In the genomic region with DNA sequence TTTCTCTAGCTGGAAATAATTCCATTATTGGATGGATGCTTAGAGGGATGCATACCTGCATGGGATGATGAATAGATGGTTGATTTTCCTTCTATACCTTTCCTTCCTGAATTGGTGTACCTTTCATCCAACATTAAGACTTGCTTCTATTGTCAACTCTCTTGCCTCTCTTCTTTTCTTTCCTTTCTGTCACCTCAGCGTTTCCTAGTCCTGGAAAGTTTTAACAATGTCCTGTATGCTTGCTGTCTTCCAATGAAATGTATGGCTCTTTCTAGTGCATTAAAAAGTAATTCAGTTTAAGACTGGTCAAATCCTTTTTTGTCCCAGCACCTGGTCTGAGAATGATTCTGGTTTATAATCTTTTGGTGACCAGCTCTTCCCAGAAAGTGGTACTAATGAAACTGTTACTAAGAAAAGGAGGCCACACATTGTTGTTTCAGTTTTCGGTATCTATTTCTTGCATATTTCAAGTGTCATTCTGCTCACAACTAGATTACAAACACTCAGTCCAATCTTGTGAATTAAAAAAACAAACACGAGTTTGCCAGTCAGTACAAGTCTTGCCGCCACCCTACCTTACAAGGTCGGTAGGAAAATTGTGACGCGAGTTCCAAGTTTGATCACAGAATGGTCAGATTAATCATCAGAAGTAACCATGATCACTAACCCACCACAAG, we compare ENCODE assay signal across 1 cellular context.
TF ChIP-seq lines count a peak whose summit lies in the region.

No MANE protein-coding gene starts in this region.

TF ChIP-seq in GM12878, 131 proteins besides CTCF, POLR2A, EP300 and RAD21 (continued from another document):
- TF ChIP-seq, protein P1, sequence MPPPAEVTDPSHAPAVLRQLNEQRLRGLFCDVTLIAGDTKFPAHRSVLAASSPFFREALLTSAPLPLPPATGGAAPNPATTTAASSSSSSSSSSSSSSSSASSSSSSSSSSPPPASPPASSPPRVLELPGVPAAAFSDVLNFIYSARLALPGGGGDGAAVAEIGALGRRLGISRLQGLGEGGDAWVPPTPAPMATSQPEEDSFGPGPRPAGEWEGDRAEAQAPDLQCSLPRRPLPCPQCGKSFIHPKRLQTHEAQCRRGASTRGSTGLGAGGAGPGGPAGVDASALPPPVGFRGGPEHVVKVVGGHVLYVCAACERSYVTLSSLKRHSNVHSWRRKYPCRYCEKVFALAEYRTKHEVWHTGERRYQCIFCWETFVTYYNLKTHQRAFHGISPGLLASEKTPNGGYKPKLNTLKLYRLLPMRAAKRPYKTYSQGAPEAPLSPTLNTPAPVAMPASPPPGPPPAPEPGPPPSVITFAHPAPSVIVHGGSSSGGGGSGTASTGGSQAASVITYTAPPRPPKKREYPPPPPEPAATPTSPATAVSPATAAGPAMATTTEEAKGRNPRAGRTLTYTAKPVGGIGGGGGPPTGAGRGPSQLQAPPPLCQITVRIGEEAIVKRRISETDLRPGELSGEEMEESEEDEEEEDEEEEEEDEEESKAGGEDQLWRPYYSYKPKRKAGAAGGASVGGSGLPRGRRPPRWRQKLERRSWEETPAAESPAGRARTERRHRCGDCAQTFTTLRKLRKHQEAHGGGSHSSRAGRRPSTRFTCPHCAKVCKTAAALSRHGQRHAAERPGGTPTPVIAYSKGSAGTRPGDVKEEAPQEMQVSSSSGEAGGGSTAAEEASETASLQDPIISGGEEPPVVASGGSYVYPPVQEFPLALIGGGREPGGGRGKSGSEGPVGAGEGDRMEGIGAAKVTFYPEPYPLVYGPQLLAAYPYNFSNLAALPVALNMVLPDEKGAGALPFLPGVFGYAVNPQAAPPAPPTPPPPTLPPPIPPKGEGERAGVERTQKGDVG (CRISPR knock-in tag; IDR thresholded peaks at IDR 0.05), result no peak
- no peak for TF ChIP-seq SMAD1 (IDR thresholded peaks at IDR 0.05; ENCODE audit: low read depth, partially characterized antibody)
- peak in 1 of 2 experiments; percentile 45; a peak in 1 of 4 replicates for TF ChIP-seq ETV6 (conservative IDR thresholded peaks at IDR 0.05 in 1 of 2, IDR thresholded peaks at IDR 0.05 in 1 of 2; ENCODE audit: borderline replicate concordance in 1 of 2, low read depth in 1 of 2)
- TF ChIP-seq, protein P2, sequence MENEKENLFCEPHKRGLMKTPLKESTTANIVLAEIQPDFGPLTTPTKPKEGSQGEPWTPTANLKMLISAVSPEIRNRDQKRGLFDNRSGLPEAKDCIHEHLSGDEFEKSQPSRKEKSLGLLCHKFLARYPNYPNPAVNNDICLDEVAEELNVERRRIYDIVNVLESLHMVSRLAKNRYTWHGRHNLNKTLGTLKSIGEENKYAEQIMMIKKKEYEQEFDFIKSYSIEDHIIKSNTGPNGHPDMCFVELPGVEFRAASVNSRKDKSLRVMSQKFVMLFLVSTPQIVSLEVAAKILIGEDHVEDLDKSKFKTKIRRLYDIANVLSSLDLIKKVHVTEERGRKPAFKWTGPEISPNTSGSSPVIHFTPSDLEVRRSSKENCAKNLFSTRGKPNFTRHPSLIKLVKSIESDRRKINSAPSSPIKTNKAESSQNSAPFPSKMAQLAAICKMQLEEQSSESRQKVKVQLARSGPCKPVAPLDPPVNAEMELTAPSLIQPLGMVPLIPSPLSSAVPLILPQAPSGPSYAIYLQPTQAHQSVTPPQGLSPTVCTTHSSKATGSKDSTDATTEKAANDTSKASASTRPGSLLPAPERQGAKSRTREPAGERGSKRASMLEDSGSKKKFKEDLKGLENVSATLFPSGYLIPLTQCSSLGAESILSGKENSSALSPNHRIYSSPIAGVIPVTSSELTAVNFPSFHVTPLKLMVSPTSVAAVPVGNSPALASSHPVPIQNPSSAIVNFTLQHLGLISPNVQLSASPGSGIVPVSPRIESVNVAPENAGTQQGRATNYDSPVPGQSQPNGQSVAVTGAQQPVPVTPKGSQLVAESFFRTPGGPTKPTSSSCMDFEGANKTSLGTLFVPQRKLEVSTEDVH (IDR thresholded peaks at IDR 0.05; ENCODE audit: low read depth, partially characterized antibody), result no peak
- no peak for TF ChIP-seq POLR2AphosphoS2 (IDR thresholded peaks at IDR 0.05; ENCODE audit: low read depth, low read length)
- no peak; the same call in 1 of the 2 replicates for TF ChIP-seq CHD2 (IDR thresholded peaks at IDR 0.05; ENCODE audit: borderline replicate concordance, low read depth, low read length)
- peak; percentile 43; the same call in 1 of the 2 replicates for TF ChIP-seq JUNB (IDR thresholded peaks at IDR 0.05)
- peak; percentile 85 for TF ChIP-seq NFIC (IDR thresholded peaks at IDR 0.05; ENCODE audit: low read depth, low read length)
- TF ChIP-seq, protein P3, sequence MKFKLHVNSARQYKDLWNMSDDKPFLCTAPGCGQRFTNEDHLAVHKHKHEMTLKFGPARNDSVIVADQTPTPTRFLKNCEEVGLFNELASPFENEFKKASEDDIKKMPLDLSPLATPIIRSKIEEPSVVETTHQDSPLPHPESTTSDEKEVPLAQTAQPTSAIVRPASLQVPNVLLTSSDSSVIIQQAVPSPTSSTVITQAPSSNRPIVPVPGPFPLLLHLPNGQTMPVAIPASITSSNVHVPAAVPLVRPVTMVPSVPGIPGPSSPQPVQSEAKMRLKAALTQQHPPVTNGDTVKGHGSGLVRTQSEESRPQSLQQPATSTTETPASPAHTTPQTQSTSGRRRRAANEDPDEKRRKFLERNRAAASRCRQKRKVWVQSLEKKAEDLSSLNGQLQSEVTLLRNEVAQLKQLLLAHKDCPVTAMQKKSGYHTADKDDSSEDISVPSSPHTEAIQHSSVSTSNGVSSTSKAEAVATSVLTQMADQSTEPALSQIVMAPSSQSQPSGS (IDR thresholded peaks at IDR 0.05; ENCODE audit: low read length), result peak; percentile 60
- TF ChIP-seq RAD51 (IDR thresholded peaks at IDR 0.05), result 0 out of 2 replicates have a peak, but pooled peaks have one; percentile 11
- peak; percentile 80 to 83 for TF ChIP-seq IKZF2 (IDR thresholded peaks at IDR 0.05)
- no peak for TF ChIP-seq HDGF (IDR thresholded peaks at IDR 0.05)
- peak; percentile 74 for TF ChIP-seq RUNX3 (IDR thresholded peaks at IDR 0.05; ENCODE audit: low read length)
- TF ChIP-seq STAT1 (conservative IDR thresholded peaks at IDR 0.05), result no peak
- no peak for TF ChIP-seq NBN (IDR thresholded peaks at IDR 0.05)
- TF ChIP-seq TBL1XR1 (IDR thresholded peaks at IDR 0.05; ENCODE audit: low read depth, low read length), result peak; percentile 50; the same call in 1 of the 2 replicates
- peak; percentile 36; the same call in 1 of the 2 replicates for TF ChIP-seq CREM (IDR thresholded peaks at IDR 0.05; ENCODE audit: low read depth)
- TF ChIP-seq KAT2A (conservative IDR thresholded peaks at IDR 0.05; ENCODE audit: control insufficient read depth, low read depth, low read length), result no peak
- 0 out of 4 replicates have a peak, but pooled peaks of 1 of the 2 experiments have one; percentile 33 for TF ChIP-seq SRF (IDR thresholded peaks at IDR 0.05; ENCODE audit: low read depth in 2 of 2, low read length in 2 of 2)
- peak; percentile 31; the same call in 1 of the 2 replicates for TF ChIP-seq BCL11A (IDR thresholded peaks at IDR 0.05; ENCODE audit: low read depth, low read length)
- no peak for TF ChIP-seq NRF1 (conservative IDR thresholded peaks at IDR 0.05; ENCODE audit: low read depth, low read length)
- no peak for TF ChIP-seq NFXL1 (IDR thresholded peaks at IDR 0.05; ENCODE audit: borderline replicate concordance)
- TF ChIP-seq, protein P4, sequence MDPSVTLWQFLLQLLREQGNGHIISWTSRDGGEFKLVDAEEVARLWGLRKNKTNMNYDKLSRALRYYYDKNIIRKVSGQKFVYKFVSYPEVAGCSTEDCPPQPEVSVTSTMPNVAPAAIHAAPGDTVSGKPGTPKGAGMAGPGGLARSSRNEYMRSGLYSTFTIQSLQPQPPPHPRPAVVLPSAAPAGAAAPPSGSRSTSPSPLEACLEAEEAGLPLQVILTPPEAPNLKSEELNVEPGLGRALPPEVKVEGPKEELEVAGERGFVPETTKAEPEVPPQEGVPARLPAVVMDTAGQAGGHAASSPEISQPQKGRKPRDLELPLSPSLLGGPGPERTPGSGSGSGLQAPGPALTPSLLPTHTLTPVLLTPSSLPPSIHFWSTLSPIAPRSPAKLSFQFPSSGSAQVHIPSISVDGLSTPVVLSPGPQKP (IDR thresholded peaks at IDR 0.05; ENCODE audit: low read depth, low read length), result no peak
- TF ChIP-seq GABPA (IDR thresholded peaks at IDR 0.05; ENCODE audit: low read depth), result 0 out of 2 replicates have a peak, but pooled peaks have one; percentile 24
- no peak for TF ChIP-seq ESRRA (IDR thresholded peaks at IDR 0.05; ENCODE audit: low read length)
- peak; percentile 50; the same call in 1 of the 2 replicates for TF ChIP-seq MTA2 (IDR thresholded peaks at IDR 0.05; ENCODE audit: low read depth)
- TF ChIP-seq, protein P5, sequence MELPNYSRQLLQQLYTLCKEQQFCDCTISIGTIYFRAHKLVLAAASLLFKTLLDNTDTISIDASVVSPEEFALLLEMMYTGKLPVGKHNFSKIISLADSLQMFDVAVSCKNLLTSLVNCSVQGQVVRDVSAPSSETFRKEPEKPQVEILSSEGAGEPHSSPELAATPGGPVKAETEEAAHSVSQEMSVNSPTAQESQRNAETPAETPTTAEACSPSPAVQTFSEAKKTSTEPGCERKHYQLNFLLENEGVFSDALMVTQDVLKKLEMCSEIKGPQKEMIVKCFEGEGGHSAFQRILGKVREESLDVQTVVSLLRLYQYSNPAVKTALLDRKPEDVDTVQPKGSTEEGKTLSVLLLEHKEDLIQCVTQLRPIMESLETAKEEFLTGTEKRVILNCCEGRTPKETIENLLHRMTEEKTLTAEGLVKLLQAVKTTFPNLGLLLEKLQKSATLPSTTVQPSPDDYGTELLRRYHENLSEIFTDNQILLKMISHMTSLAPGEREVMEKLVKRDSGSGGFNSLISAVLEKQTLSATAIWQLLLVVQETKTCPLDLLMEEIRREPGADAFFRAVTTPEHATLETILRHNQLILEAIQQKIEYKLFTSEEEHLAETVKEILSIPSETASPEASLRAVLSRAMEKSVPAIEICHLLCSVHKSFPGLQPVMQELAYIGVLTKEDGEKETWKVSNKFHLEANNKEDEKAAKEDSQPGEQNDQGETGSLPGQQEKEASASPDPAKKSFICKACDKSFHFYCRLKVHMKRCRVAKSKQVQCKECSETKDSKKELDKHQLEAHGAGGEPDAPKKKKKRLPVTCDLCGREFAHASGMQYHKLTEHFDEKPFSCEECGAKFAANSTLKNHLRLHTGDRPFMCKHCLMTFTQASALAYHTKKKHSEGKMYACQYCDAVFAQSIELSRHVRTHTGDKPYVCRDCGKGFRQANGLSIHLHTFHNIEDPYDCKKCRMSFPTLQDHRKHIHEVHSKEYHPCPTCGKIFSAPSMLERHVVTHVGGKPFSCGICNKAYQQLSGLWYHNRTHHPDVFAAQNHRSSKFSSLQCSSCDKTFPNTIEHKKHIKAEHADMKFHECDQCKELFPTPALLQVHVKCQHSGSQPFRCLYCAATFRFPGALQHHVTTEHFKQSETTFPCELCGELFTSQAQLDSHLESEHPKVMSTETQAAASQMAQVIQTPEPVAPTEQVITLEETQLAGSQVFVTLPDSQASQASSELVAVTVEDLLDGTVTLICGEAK (IDR thresholded peaks at IDR 0.05; ENCODE audit: borderline replicate concordance), result no peak
- TF ChIP-seq CEBPB (IDR thresholded peaks at IDR 0.05; ENCODE audit: borderline replicate concordance in 1 of 2, low read depth in 2 of 2, low read length in 2 of 2), result no peak
- TF ChIP-seq BHLHE40 (IDR thresholded peaks at IDR 0.05; ENCODE audit: borderline replicate concordance in 1 of 2, low read depth in 2 of 2, low read length in 1 of 2), result peak in 1 of 2 experiments; percentile 20; a peak in 1 of 4 replicates
- TF ChIP-seq, protein P6, sequence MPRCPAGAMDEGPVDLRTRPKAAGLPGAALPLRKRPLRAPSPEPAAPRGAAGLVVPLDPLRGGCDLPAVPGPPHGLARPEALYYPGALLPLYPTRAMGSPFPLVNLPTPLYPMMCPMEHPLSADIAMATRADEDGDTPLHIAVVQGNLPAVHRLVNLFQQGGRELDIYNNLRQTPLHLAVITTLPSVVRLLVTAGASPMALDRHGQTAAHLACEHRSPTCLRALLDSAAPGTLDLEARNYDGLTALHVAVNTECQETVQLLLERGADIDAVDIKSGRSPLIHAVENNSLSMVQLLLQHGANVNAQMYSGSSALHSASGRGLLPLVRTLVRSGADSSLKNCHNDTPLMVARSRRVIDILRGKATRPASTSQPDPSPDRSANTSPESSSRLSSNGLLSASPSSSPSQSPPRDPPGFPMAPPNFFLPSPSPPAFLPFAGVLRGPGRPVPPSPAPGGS (IDR thresholded peaks at IDR 0.05; ENCODE audit: borderline replicate concordance, insufficient read depth, low read depth, low read length, poor library complexity, severe bottlenecking), result no peak
- TF ChIP-seq CREB1 (IDR thresholded peaks at IDR 0.05; ENCODE audit: low read depth), result peak; percentile 28; the same call in 1 of the 2 replicates
- TF ChIP-seq FOS (IDR thresholded peaks at IDR 0.05; ENCODE audit: borderline replicate concordance, extremely low read depth, insufficient read length), result no peak
- no peak for TF ChIP-seq NR2F1 (conservative IDR thresholded peaks at IDR 0.05)
- peak; percentile 81; the same call in 1 of the 2 replicates for TF ChIP-seq MEF2A (IDR thresholded peaks at IDR 0.05; ENCODE audit: insufficient read depth, low read depth, low read length)
